9 cellular contexts compared by ENCODE assay signal in genomic region chr15:90686435-90687218, GRCh38. TPM values are rescaled to one million over a fixed set of nuclear protein-coding genes. Genes with fewer than 3 reads are reported as not detected.
DNase-seq lines count a peak whose midpoint lies in the region; ATAC-seq and TF ChIP-seq lines count a peak whose summit lies in the region.
"Had no signal": no experiment of that assay in that cellular context is flagged by ENCODE, and none has a peak within 500 bp of the region (broad histone marks: within the 10 kb centered on the region; RNA-seq: fewer than 3 reads in every experiment).

No MANE protein-coding gene starts in this region.

- peak; percentile 15 for DNase-seq in NCI-H2107 treated with DMSO at 0.1 percent for 48 hours (lab: John Stamatoyannopoulos, UW; ENCODE audit: unreplicated experiment)
- no peak for DNase-seq in NCI-H2107 (lab: John Stamatoyannopoulos, UW)
- peak; percentile 76 to 87 for DNase-seq in Kasumi-1 (lab: John Stamatoyannopoulos, UW)
- no peak for DNase-seq in mucosa of descending colon
- DNase-seq in DMS53 treated with DMSO at 0.1 percent for 48 hours (lab: John Stamatoyannopoulos, UW; ENCODE audit: unreplicated experiment): no peak
- DNase-seq in NCI-H1092 treated with DMSO at 0.1 percent for 48 hours (lab: John Stamatoyannopoulos, UW): no peak
- DNase-seq in effector CD8-positive, alpha-beta T cell (lab: John Stamatoyannopoulos, UW): no peak
- DNase-seq: NCI-H1092 had no signal

- ATAC-seq in GM21825 (IDR thresholded peaks at IDR 0.05; ENCODE audit: unreplicated experiment): peak; percentile 86
- peak; percentile 62 for ATAC-seq in mucosa of descending colon

- intact Hi-C loops in mucosa of descending colon (cut with DNase I, micrococcal nuclease): no loop called here

- no peaks in the 10 kb centered on the region for H3K36me3 ChIP-seq in mucosa of descending colon (ENCODE audit: low read depth)

- TF ChIP-seq CTCF in mucosa of descending colon (IDR thresholded peaks at IDR 0.05): no peak

- H3K9me3 ChIP-seq in mucosa of descending colon: peaks cover 2% of the 10 kb centered on the region

- H3K4me3 ChIP-seq in mucosa of descending colon: no peak overlapping the region

- no peaks in the 10 kb centered on the region for H3K4me1 ChIP-seq in mucosa of descending colon (ENCODE audit: low read depth)

RNA-seq across cellular contexts. Expression of gene BLM, which starts 30.5 kb away (rescaled TPM):
- total RNA-seq in mucosa of descending colon: 1 to 10 TPM; 2.9 to 7.2 (median 4.1) TPM

Comparison
In these comparisons a context has a peak if more than half of its experiments do, and no peak if none do; other contexts are left out.
1. DNase-seq: peak in NCI-H2107 treated with DMSO at 0.1 percent for 48 hours (single experiment) and Kasumi-1 (2 of 2); none in NCI-H2107 (single experiment), mucosa of descending colon (0 of 3), DMS53 treated with DMSO at 0.1 percent for 48 hours (single experiment), NCI-H1092 treated with DMSO at 0.1 percent for 48 hours (single experiment) and effector CD8-positive, alpha-beta T cell (single experiment).